Comparison of ENCODE assay signal across 24 cellular contexts in the genomic region with DNA sequence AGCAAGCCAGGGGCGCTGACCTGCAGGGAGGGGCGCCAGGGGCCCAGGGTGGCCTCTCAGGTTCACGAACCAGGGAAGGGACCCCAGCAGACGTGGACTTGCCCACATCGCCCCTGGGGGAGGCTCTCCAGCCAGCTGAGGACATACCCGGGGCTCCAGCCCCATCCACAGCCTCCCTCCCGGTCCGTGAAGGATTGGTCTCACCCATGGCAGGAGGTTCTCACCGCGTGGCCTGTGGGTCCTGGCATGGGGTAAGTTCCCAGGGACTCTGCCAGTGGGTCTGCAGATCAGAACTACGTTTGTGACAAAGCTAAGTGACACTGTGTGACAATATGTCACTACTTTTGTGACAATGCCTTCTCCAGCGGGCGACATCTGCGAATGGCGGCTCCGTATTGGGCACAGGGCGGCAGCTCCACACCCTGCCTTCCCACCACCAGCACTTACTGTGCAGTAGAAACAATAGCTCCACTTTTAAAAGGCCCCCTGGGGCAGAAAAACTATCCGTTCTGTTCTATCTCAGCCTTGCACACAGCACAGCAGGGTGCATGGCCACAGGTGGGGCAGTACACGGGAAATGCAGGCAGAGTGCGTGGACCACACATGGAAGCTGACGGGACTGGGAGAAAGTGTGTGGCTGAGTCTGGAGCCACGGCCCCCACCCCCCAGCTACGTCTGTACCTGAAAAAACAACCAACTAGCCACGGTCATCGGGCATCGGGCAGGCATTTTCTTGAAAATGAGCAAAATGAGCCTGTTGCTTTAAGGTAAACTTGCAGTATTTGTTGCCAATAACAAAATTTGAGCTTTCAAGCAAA.
DNase-seq lines count a peak whose midpoint lies in the region; ATAC-seq, FAIRE-seq and TF ChIP-seq lines count a peak whose summit lies in the region.
"Had no signal": no experiment of that assay in that cellular context is flagged by ENCODE, and none has a peak within 500 bp of the region (broad histone marks: within the 10 kb centered on the region; RNA-seq: fewer than 3 reads in every experiment).

No MANE protein-coding gene starts in this region.

- H3K18ac ChIP-seq in mesendoderm (ENCODE audit: low read length): no peak overlapping the region

- no peaks in the 10 kb centered on the region for H3K36me3 Mint-ChIP-seq in activated B cell treated with CpG ODN at 0.5 μM for 24 hours (ENCODE audit: low read depth)
- H3K36me3 Mint-ChIP-seq: activated CD4-positive, alpha-beta memory T cell treated with anti-CD3 and anti-CD28 coated beads for 36 hours; naive B cell had no signal

- POLR2A ChIA-PET in HepG2 (lab: Yijun Ruan, JAX) (no interaction called here), activated B cell treated with CpG ODN at 0.5 μM for 24 hours (lab: Charles Lee) (no interaction called here)

- no peaks in the 10 kb centered on the region for H3K79me1 ChIP-seq in mesendoderm (ENCODE audit: low read length)

- H3K4me3 Mint-ChIP-seq in activated B cell treated with CpG ODN at 0.5 μM for 24 hours: no peak overlapping the region
- H3K4me3 Mint-ChIP-seq: activated CD4-positive, alpha-beta memory T cell treated with anti-CD3 and anti-CD28 coated beads for 36 hours; activated naive CD8-positive, alpha-beta T cell treated with anti-CD3 and anti-CD28 coated beads, Interleukin-2, amount 50 U/mL, for 24 hours; CD4-positive, alpha-beta T cell; stimulated activated naive CD8-positive, alpha-beta T cell treated with anti-CD3 and anti-CD28 coated beads, Interleukin-15, Interleukin-2, amounts not matched to agents 100 ng/mL and 50 ng/mL, for 24 hours; T-helper 2 cell treated with Interferon-gamma antibody and Interleukin-4, amounts not matched to agents 5 μg/mL and 100 μg/mL, for 36 hours had no signal

- TF ChIP-seq EP300 in HepG2 (IDR thresholded peaks at IDR 0.05; ENCODE audit: low read depth in 2 of 2, low read length in 2 of 2): no peak
- TF ChIP-seq EP300 in HepG2 (CRISPR knock-in tag; IDR thresholded peaks at IDR 0.05; ENCODE audit: borderline replicate concordance): no peak

- no peaks in the 10 kb centered on the region for H3K4me1 ChIP-seq in right lobe of liver
- H3K4me1 ChIP-seq in HepG2 (ENCODE audit: insufficient read depth, low read length): no peaks in the 10 kb centered on the region
- H3K4me1 ChIP-seq in uterus: no peaks in the 10 kb centered on the region
- peaks cover 3% of the 10 kb centered on the region for H3K4me1 ChIP-seq in mesendoderm (ENCODE audit: control insufficient read depth, low read depth, low read length)
- H3K4me1 ChIP-seq: HAP-1 had no signal

- H4K5ac ChIP-seq in mesendoderm (ENCODE audit: low read length): no peak overlapping the region

- H3K9me3 ChIP-seq in right lobe of liver (no peaks in the 10 kb centered on the region), HepG2 (ENCODE audit: low read length) (no peaks in the 10 kb centered on the region), uterus (no peaks in the 10 kb centered on the region)
- H3K9me3 ChIP-seq: HAP-1, thyroid gland had no signal

- no peak overlapping the region for H2BK5ac ChIP-seq in mesendoderm (ENCODE audit: low read length)

- H3K79me2 ChIP-seq in HepG2 (ENCODE audit: insufficient read depth, low read length) (no peaks in the 10 kb centered on the region), mesendoderm (ENCODE audit: control insufficient read depth, insufficient read depth, low read length) (no peaks in the 10 kb centered on the region)

- H2AK5ac ChIP-seq in mesendoderm (ENCODE audit: low read length): no peak overlapping the region

- no peak overlapping the region for H3K23ac ChIP-seq in mesendoderm (ENCODE audit: low read length)

- BruUV-seq in HepG2 (replicated peaks; lab: Mats Ljungman, UMichigan): no TSS peak

- ATAC-seq in right lobe of liver (no peak), HepG2 (no peak), activated B cell treated with CpG ODN at 0.5 μM for 24 hours (ENCODE audit: low read depth) (no peak)
- ATAC-seq: activated naive CD8-positive, alpha-beta T cell treated with anti-CD3 and anti-CD28 coated beads, Interleukin-2, amount 50 U/mL, for 24 hours; left colon had no signal

- no peak for TF ChIP-seq RAD21 in HepG2 (CRISPR knock-in tag; IDR thresholded peaks at IDR 0.05)

- no peak overlapping the region for H2AFZ ChIP-seq in HepG2 (ENCODE audit: low read length)

- TF ChIP-seq POLR2A in right lobe of liver (IDR thresholded peaks at IDR 0.05): no peak
- TF ChIP-seq POLR2A in HepG2 (IDR thresholded peaks at IDR 0.05; ENCODE audit: insufficient read depth in 1 of 2, low read depth in 2 of 2, low read length in 2 of 2): no peak
- TF ChIP-seq POLR2A in uterus (IDR thresholded peaks at IDR 0.05): no peak

- intact Hi-C loops in right lobe of liver (cut with DNase I) (no loop called here), HepG2 (cut with micrococcal nuclease; ENCODE audit: unreplicated experiment) (no loop called here), activated B cell treated with CpG ODN at 0.5 μM for 24 hours (cut with micrococcal nuclease) (no loop called here), uterus (cut with DNase I; ENCODE audit: low total_unique reads) (no loop called here)

- no peak overlapping the region for H3K9ac ChIP-seq in HepG2 (ENCODE audit: insufficient read depth, low read depth, low read length)
- no peak overlapping the region for H3K9ac ChIP-seq in mesendoderm (ENCODE audit: low read length)

- no peaks in the 10 kb centered on the region for H3K27me3 ChIP-seq in right lobe of liver
- peaks cover 4 to 40% of the 10 kb centered on the region in 2 experiments for H3K27me3 ChIP-seq in HepG2 (ENCODE audit: control insufficient read depth in 1 of 2, insufficient read depth in 2 of 2, low read length in 2 of 2)
- H3K27me3 ChIP-seq in uterus: peaks cover 0 to 3% of the 10 kb centered on the region in 2 donors
- no peaks in the 10 kb centered on the region for H3K27me3 ChIP-seq in mesendoderm (ENCODE audit: insufficient read depth, low read length, poor library complexity)
- H3K27me3 ChIP-seq: thyroid gland had no signal

- no peak overlapping the region for H3K4me2 ChIP-seq in HepG2 (ENCODE audit: low read depth, low read length)
- H3K4me2 ChIP-seq in mesendoderm (ENCODE audit: low read length): no peak overlapping the region

- H3K4me3 ChIP-seq in right lobe of liver: no peak overlapping the region
- H3K4me3 ChIP-seq in HepG2 (replicated peaks in 1 of 3; ENCODE audit: insufficient read depth in 1 of 3, low read depth in 2 of 3, low read length in 3 of 3): no peak overlapping the region
- no peak overlapping the region for H3K4me3 ChIP-seq in uterus
- H3K4me3 ChIP-seq in mesendoderm (ENCODE audit: low read length): no peak overlapping the region
- H3K4me3 ChIP-seq: HAP-1, thyroid gland had no signal

- H3K27ac Mint-ChIP-seq in activated B cell treated with CpG ODN at 0.5 μM for 24 hours: no peak overlapping the region
- H3K27ac Mint-ChIP-seq: activated CD4-positive, alpha-beta memory T cell treated with anti-CD3 and anti-CD28 coated beads for 36 hours; activated naive CD8-positive, alpha-beta T cell treated with anti-CD3 and anti-CD28 coated beads, Interleukin-2, amount 50 U/mL, for 24 hours; activated T-helper 2 cell treated with anti-CD3 and anti-CD28 coated beads, Interferon-gamma antibody, Interleukin-2, Interleukin-4, amounts not matched to agents 10 μg/mL and 5 μg/mL and 100 μg/mL, durations not matched to agents 14 hours and 24 hours and 36 hours; CD4-positive, alpha-beta T cell; stimulated activated naive CD8-positive, alpha-beta T cell treated with anti-CD3 and anti-CD28 coated beads, Interleukin-15, Interleukin-2, amounts not matched to agents 100 ng/mL and 50 ng/mL, for 24 hours; T-helper 2 cell treated with Interferon-gamma antibody and Interleukin-4, amounts not matched to agents 5 μg/mL and 100 μg/mL, for 36 hours had no signal

- CTCF ChIA-PET in HepG2 (lab: Yijun Ruan, JAX; ENCODE audit: low intra/inter-chr PET ratio, low total read pairs) (no interaction called here), activated B cell treated with CpG ODN at 0.5 μM for 24 hours (lab: Charles Lee) (interaction anchor here (0.9 kb wide), 1 partner anchor 11 kb away, joined by 4 read pairs; no protein-coding TSS in a partner anchor)

- 60% methylated on average over 9 of the region's 26 CpGs for WGBS in right lobe of liver (ENCODE audit: insufficient coverage, low coverage, low lambda C conversion rate, missing lambda C conversion rate)
- WGBS in HepG2 (ENCODE audit: low lambda C conversion rate): 26% methylated on average over 23 of the region's 26 CpGs
- WGBS in mesendoderm (ENCODE audit: extremely low coverage, insufficient coverage, low lambda C conversion rate): no CpG with 5 or more reads among the region's 26 CpGs

- H3K4ac ChIP-seq in mesendoderm (ENCODE audit: low read depth, low read length): no peak overlapping the region

- TF ChIP-seq CTCF in right lobe of liver (IDR thresholded peaks at IDR 0.05): no peak
- TF ChIP-seq CTCF in HepG2 (CRISPR knock-in tag; IDR thresholded peaks at IDR 0.05): no peak
- no peak for TF ChIP-seq CTCF in activated B cell treated with CpG ODN at 0.5 μM for 24 hours (IDR thresholded peaks at IDR 0.05)
- TF ChIP-seq CTCF in uterus (IDR thresholded peaks at IDR 0.05): no peak

- H2BK15ac ChIP-seq in mesendoderm (replicated peaks; ENCODE audit: low read depth): no peak overlapping the region

- H4K8ac ChIP-seq in mesendoderm (ENCODE audit: low read depth, low read length): no peak overlapping the region

- H3K4me1 Mint-ChIP-seq in activated B cell treated with CpG ODN at 0.5 μM for 24 hours: no peaks in the 10 kb centered on the region
- H3K4me1 Mint-ChIP-seq: activated naive CD8-positive, alpha-beta T cell treated with anti-CD3 and anti-CD28 coated beads, Interleukin-2, amount 50 U/mL, for 24 hours; naive B cell had no signal

- H3K36me3 ChIP-seq in right lobe of liver: no peaks in the 10 kb centered on the region
- H3K36me3 ChIP-seq in HepG2 (replicated peaks in 1 of 2; ENCODE audit: control insufficient read depth in 1 of 2, insufficient read depth in 2 of 2, low read length in 2 of 2): no peaks in the 10 kb centered on the region
- no peaks in the 10 kb centered on the region for H3K36me3 ChIP-seq in uterus
- H3K36me3 ChIP-seq in mesendoderm (ENCODE audit: control insufficient read depth, insufficient read depth, low read length): no peaks in the 10 kb centered on the region
- H3K36me3 ChIP-seq: HAP-1, thyroid gland had no signal

- H2BK120ac ChIP-seq in mesendoderm (ENCODE audit: low read depth, low read length): no peak overlapping the region

- peaks cover 3% of the 10 kb centered on the region for H3K27me3 Mint-ChIP-seq in activated B cell treated with CpG ODN at 0.5 μM for 24 hours
- H3K27me3 Mint-ChIP-seq: CD4-positive, alpha-beta T cell; naive B cell; stimulated activated naive CD8-positive, alpha-beta T cell treated with anti-CD3 and anti-CD28 coated beads, Interleukin-15, Interleukin-2, amounts not matched to agents 100 ng/mL and 50 ng/mL, for 24 hours had no signal

- H3K9me3 Mint-ChIP-seq in activated B cell treated with CpG ODN at 0.5 μM for 24 hours: no peaks in the 10 kb centered on the region
- H3K9me3 Mint-ChIP-seq: activated CD4-positive, alpha-beta memory T cell treated with anti-CD3 and anti-CD28 coated beads for 36 hours; activated naive CD8-positive, alpha-beta T cell treated with anti-CD3 and anti-CD28 coated beads, Interleukin-2, amount 50 U/mL, for 24 hours; activated T-helper 2 cell treated with anti-CD3 and anti-CD28 coated beads, Interferon-gamma antibody, Interleukin-2, Interleukin-4, amounts not matched to agents 10 μg/mL and 5 μg/mL and 100 μg/mL, durations not matched to agents 14 hours and 24 hours and 36 hours; CD4-positive, alpha-beta T cell; naive B cell; stimulated activated naive CD8-positive, alpha-beta T cell treated with anti-CD3 and anti-CD28 coated beads, Interleukin-15, Interleukin-2, amounts not matched to agents 100 ng/mL and 50 ng/mL, for 24 hours; T-helper 2 cell treated with Interferon-gamma antibody and Interleukin-4, amounts not matched to agents 5 μg/mL and 100 μg/mL, for 36 hours had no signal

- FAIRE-seq in HepG2 (lab: Jason Lieb, UNC): no peak
- FAIRE-seq: GM19239 had no signal

- H3K27ac ChIP-seq in right lobe of liver (no peak overlapping the region), HepG2 (ENCODE audit: extremely low read length, insufficient read depth, low read length) (no peak overlapping the region), uterus (no peak overlapping the region), mesendoderm (ENCODE audit: low read depth, low read length) (no peak overlapping the region)
- H3K27ac ChIP-seq: RWPE1, thyroid gland, VCaP had no signal

- no peak overlapping the region for H3K56ac ChIP-seq in mesendoderm (ENCODE audit: low read length)

- in situ Hi-C loops in HepG2 (cut with HindIII; ENCODE audit: extremely low pct_ligation_motif_present, low pct_unique_long_range_greater_than_20kb): no loop called here

- DNase-seq in right lobe of liver (peak; percentile 12 to 36 (median 29)), HepG2 (ENCODE audit: low spot score) (no peak), activated B cell treated with CpG ODN at 0.5 μM for 24 hours (peak; percentile 14), mesenteric fat pad (ENCODE audit: low spot score) (peak; percentile 83), uterus (peak; percentile 7 to 11), mesendoderm (no peak), NCI-H510A treated with DMSO at 0.1 percent for 48 hours (lab: John Stamatoyannopoulos, UW) (no peak)
- DNase-seq: activated CD4-positive, alpha-beta memory T cell treated with anti-CD3 and anti-CD28 coated beads for 36 hours; activated CD8-positive, alpha-beta memory T cell treated with anti-CD3 and anti-CD28 coated beads, Interleukin-2, amount 50 U/mL, for 48 hours; activated naive CD8-positive, alpha-beta T cell treated with anti-CD3 and anti-CD28 coated beads, Interleukin-2, amount 50 U/mL, for 24 hours; CD4-positive, alpha-beta T cell; cerebellar nuclear complex; IMR-90; left colon; naive B cell; NCI-H1105; thyroid gland had no signal

- H4K20me1 ChIP-seq in HepG2 (ENCODE audit: insufficient read depth, low read length): no peaks in the 10 kb centered on the region

Comparison
In these comparisons a context has a peak if more than half of its experiments do, and no peak if none do; other contexts are left out.
1. DNase-seq: peak in right lobe of liver (3 of 3), activated B cell treated with CpG ODN at 0.5 μM for 24 hours (single experiment), mesenteric fat pad (single experiment) and uterus (2 of 2); none in HepG2 (single experiment), mesendoderm (single experiment) and NCI-H510A treated with DMSO at 0.1 percent for 48 hours (single experiment).